Comparison of ENCODE assay signal across 17 cellular contexts in genomic region chr2:238818576-238818975, GRCh38. TPM values are rescaled to one million over a fixed set of nuclear protein-coding genes. Genes with fewer than 3 reads are reported as not detected.
DNase-seq lines count a peak whose midpoint lies in the region; ATAC-seq, FAIRE-seq and TF ChIP-seq lines count a peak whose summit lies in the region.
"Had no signal": no experiment of that assay in that cellular context is flagged by ENCODE, and none has a peak within 500 bp of the region (broad histone marks: within the 10 kb centered on the region; RNA-seq: fewer than 3 reads in every experiment).

No MANE protein-coding gene starts in this region.

- no peak overlapping the region for H2BK12ac ChIP-seq in trophoblast cell (ENCODE audit: low read length)

- H4K12ac ChIP-seq in trophoblast cell (ENCODE audit: low read depth, low read length): no peak overlapping the region

- no peak overlapping the region for H3K14ac ChIP-seq in trophoblast cell (ENCODE audit: low read length)

- H2AFZ ChIP-seq in trophoblast cell (ENCODE audit: insufficient read depth, low read length, poor library complexity): no peak overlapping the region

- no peaks in the 10 kb centered on the region; a peak in 1 of 22 replicates for H3K36me3 ChIP-seq in BLaER1 treated with 17β-estradiol and CSF1 and Interleukin-3, amounts not matched to agents 10 nM and 100 nM
- H3K36me3 ChIP-seq in bronchial epithelial cell (ENCODE audit: control insufficient read depth, insufficient read depth, low read length) (no peaks in the 10 kb centered on the region), trophoblast cell (ENCODE audit: control insufficient read depth in 1 of 2, insufficient read depth in 2 of 2, low read length in 2 of 2) (no peaks in the 10 kb centered on the region)

- no peak for TF ChIP-seq CTCF in bronchial epithelial cell (IDR thresholded peaks at IDR 0.05; ENCODE audit: insufficient read depth, low read length, severe bottlenecking)

- H4K91ac ChIP-seq in trophoblast cell (ENCODE audit: low read depth, low read length): no peak overlapping the region

- no peak overlapping the region for H2BK120ac ChIP-seq in trophoblast cell (ENCODE audit: insufficient read depth, low read length, poor library complexity)

- H3K79me1 ChIP-seq in trophoblast cell (ENCODE audit: low read length): no peaks in the 10 kb centered on the region

- DNase-seq in HCEC 1CT (peak; percentile 20), bronchial epithelial cell (ENCODE audit: low read depth) (peak; percentile 3), amygdala (lab: John Stamatoyannopoulos, UW) (no peak), trophoblast cell (no peak), middle frontal gyrus (ENCODE audit: extremely low spot score, low spot score) (no peak)
- DNase-seq: CD8-positive, alpha-beta T cell; COR-L47; DMS153; DMS79 treated with DMSO at 0.1 percent for 48 hours; H7 had no signal

- H4K20me1 ChIP-seq in BLaER1 treated with 17β-estradiol and CSF1 and Interleukin-3, amounts not matched to agents 10 nM and 100 nM: no peaks in the 10 kb centered on the region

- H3K9me3 ChIP-seq in BLaER1 treated with 17β-estradiol and CSF1 and Interleukin-3, amounts not matched to agents 10 nM and 100 nM (replicated peaks in 1 of 11): peaks cover 16 to 52% (median 28%) of the 10 kb centered on the region in 11 experiments
- peaks cover 15% of the 10 kb centered on the region for H3K9me3 ChIP-seq in trophoblast cell (ENCODE audit: insufficient read depth, low read depth, low read length)

- H3K79me2 ChIP-seq in trophoblast cell (ENCODE audit: control insufficient read depth, insufficient read depth, low read length, poor library complexity): no peaks in the 10 kb centered on the region

- ATAC-seq in HG03095 (IDR thresholded peaks at IDR 0.05; ENCODE audit: unreplicated experiment): no peak
- ATAC-seq: CD8-positive, alpha-beta T cell; HepG2 had no signal

- H3K4me1 ChIP-seq in BLaER1 treated with 17β-estradiol and CSF1 and Interleukin-3, amounts not matched to agents 10 nM and 100 nM: peaks cover 5 to 13% (median 11%) of the 10 kb centered on the region in 10 experiments; a peak in 15 of 20 replicates
- no peaks in the 10 kb centered on the region for H3K4me1 ChIP-seq in trophoblast cell (ENCODE audit: control insufficient read depth in 1 of 2, insufficient read depth in 2 of 2, low read length in 2 of 2)

- H3K9ac ChIP-seq in BLaER1 treated with 17β-estradiol and CSF1 and Interleukin-3, amounts not matched to agents 10 nM and 100 nM: no peak overlapping the region
- no peak overlapping the region for H3K9ac ChIP-seq in trophoblast cell (ENCODE audit: low read length)

- WGBS in trophoblast cell (ENCODE audit: extremely low coverage, insufficient coverage, insufficient read length): no CpG with 5 or more reads among the region's 2 CpGs

- peak; percentile 62 for FAIRE-seq in bronchial epithelial cell (lab: Jason Lieb, UNC)
- FAIRE-seq: A204.1, D721Med, HepG2, HTR-8/SVneo had no signal

- no peak overlapping the region for H2BK5ac ChIP-seq in trophoblast cell (ENCODE audit: low read depth, low read length, poor library complexity)

- no peak overlapping the region for H3K4ac ChIP-seq in trophoblast cell (ENCODE audit: low read depth, low read length)

- no peaks in the 10 kb centered on the region for H3K27me3 ChIP-seq in BLaER1 treated with 17β-estradiol and CSF1 and Interleukin-3, amounts not matched to agents 10 nM and 100 nM
- H3K27me3 ChIP-seq in bronchial epithelial cell (ENCODE audit: control insufficient read depth, insufficient read depth, low read length) (peaks cover 5% of the 10 kb centered on the region), trophoblast cell (ENCODE audit: insufficient read depth, low read length) (no peaks in the 10 kb centered on the region)

- no peak overlapping the region for H3K23ac ChIP-seq in trophoblast cell (ENCODE audit: low read length)

- H2AK5ac ChIP-seq in trophoblast cell (ENCODE audit: low read length): no peak overlapping the region

- H3K18ac ChIP-seq in trophoblast cell (ENCODE audit: low read length): no peak overlapping the region

- peak overlapping the region in 10 of 11 experiments; percentile 4 to 48 (median 34); a peak in 17 of 22 replicates for H3K4me2 ChIP-seq in BLaER1 treated with 17β-estradiol and CSF1 and Interleukin-3, amounts not matched to agents 10 nM and 100 nM
- no peak overlapping the region for H3K4me2 ChIP-seq in trophoblast cell (ENCODE audit: low read length)

- H3K27ac ChIP-seq in BLaER1 treated with 17β-estradiol and CSF1 and Interleukin-3, amounts not matched to agents 10 nM and 100 nM: no peak overlapping the region
- H3K27ac ChIP-seq in trophoblast cell (ENCODE audit: low read depth, low read length): no peak overlapping the region

- no peak overlapping the region for H4K8ac ChIP-seq in trophoblast cell (ENCODE audit: low read depth, low read length)

- no peak overlapping the region for H3K4me3 ChIP-seq in BLaER1 treated with 17β-estradiol and CSF1 and Interleukin-3, amounts not matched to agents 10 nM and 100 nM
- H3K4me3 ChIP-seq in bronchial epithelial cell (ENCODE audit: low read depth, low read length) (no peak overlapping the region), trophoblast cell (ENCODE audit: low read depth, low read length) (no peak overlapping the region)

RNA-seq across cellular contexts. Expression of gene TWIST2, which starts 29.3 kb away (rescaled TPM):
- 4.6 and 7.4 TPM in 2 replicates for total RNA-seq in bronchial epithelial cell
- polyA plus RNA-seq in trophoblast cell (2013): 26.0 and 27.7 TPM in 2 replicates
- total RNA-seq: B cell; CD8-positive, alpha-beta T cell had no signal

Comparison
In these comparisons a context has a peak if more than half of its experiments do, and no peak if none do; other contexts are left out.
1. DNase-seq: peak in HCEC 1CT (single experiment) and bronchial epithelial cell (single experiment); none in amygdala (0 of 56), trophoblast cell (0 of 2) and middle frontal gyrus (single experiment).